1 cellular context compared by ENCODE assay signal in the genomic region with DNA sequence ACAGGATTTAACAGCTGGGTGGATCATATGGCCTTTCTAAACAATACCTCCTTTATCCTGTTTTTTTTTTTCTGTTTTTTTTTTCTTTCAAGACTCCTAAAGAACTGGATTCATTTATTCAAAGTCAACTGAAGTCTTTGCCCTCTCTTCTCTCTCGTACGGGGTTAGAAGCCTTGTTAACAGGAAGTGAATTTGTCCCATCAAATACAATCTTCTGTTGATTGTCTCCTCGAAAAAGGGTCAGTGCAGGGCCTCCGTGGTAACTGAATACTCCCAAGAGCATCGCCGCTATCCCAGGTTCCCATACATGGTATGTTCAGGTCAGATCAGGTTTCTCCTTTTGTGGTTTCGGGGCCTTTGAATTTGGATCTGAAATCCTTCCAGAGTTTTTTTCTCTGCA.
TF ChIP-seq lines count a peak whose summit lies in the region.

No MANE protein-coding gene starts in this region.

TF ChIP-seq in WTC11, 78 proteins besides CTCF, POLR2A, EP300 and RAD21 (continued from another document):
- TF ChIP-seq E2F5 (CRISPR knock-in tag; IDR thresholded peaks at IDR 0.05) = no peak
- TF ChIP-seq ETV6 (CRISPR knock-in tag; IDR thresholded peaks at IDR 0.05) = no peak
- TF ChIP-seq NR2C2 (CRISPR knock-in tag; IDR thresholded peaks at IDR 0.05) = no peak
- no peak for TF ChIP-seq NFATC4 (CRISPR knock-in tag; IDR thresholded peaks at IDR 0.05)
